1 cellular context compared by ENCODE assay signal in genomic region chr18:12318857-12319256, GRCh38.
TF ChIP-seq lines count a peak whose summit lies in the region.

No MANE protein-coding gene starts in this region.

TF ChIP-seq in endothelial cell of umbilical vein, 7 proteins besides CTCF, POLR2A, EP300 and RAD21:
- no peak for TF ChIP-seq POLR2AphosphoS5 (IDR thresholded peaks at IDR 0.05; ENCODE audit: insufficient read depth, low read depth, low read length)
- TF ChIP-seq GATA2 (IDR thresholded peaks at IDR 0.05; ENCODE audit: insufficient read depth, insufficient read length, low read depth, low read length): no peak
- TF ChIP-seq MAX (IDR thresholded peaks at IDR 0.05; ENCODE audit: insufficient read depth, insufficient read length): no peak
- TF ChIP-seq JUN (IDR thresholded peaks at IDR 0.05; ENCODE audit: borderline replicate concordance, insufficient read depth, insufficient read length, low read depth): no peak
- no peak for TF ChIP-seq FOS (IDR thresholded peaks at IDR 0.05; ENCODE audit: borderline replicate concordance, insufficient read depth, low read length)
- no peak for TF ChIP-seq EZH2 (IDR thresholded peaks at IDR 0.05; ENCODE audit: borderline replicate concordance, low read depth, low read length, severe bottlenecking)
- TF ChIP-seq MYC (IDR thresholded peaks at IDR 0.05; ENCODE audit: low read depth, low read length): no peak
